In genomic region chr7:1078985-1079384, GRCh38 we compare ENCODE assay signal across 25 cellular contexts. TPM values are rescaled to one million over a fixed set of nuclear protein-coding genes. Genes with fewer than 3 reads are reported as not detected.
"Had no signal": no experiment of that assay in that cellular context is flagged by ENCODE, and none has a peak within 500 bp of the region (broad histone marks: within the 10 kb centered on the region; RNA-seq: fewer than 3 reads in every experiment).

No MANE protein-coding gene starts in this region.

- DNase-seq: activated B cell treated with CpG ODN at 0.5 μM for 24 hours; activated CD4-positive, alpha-beta T cell treated with anti-CD3 and anti-CD28 coated beads, Interleukin-2, amount 50 U/mL, for 1 hour; activated CD8-positive, alpha-beta T cell treated with anti-CD3 and anti-CD28 coated beads for 36 hours; activated naive CD8-positive, alpha-beta T cell treated with anti-CD3 and anti-CD28 coated beads, Interleukin-2, amount 50 U/mL, for 24 hours; activated T-cell treated with anti-CD3 and anti-CD28 coated beads, Interleukin-2, amount 50 U/mL, for 48 hours; amygdala; central memory CD4-positive, alpha-beta T cell; endodermal cell; foreskin keratinocyte; kidney glomerular epithelial cell; left lung; mesendoderm; nucleus accumbens; psoas muscle; stimulated activated naive CD4-positive, alpha-beta T cell; T-helper 2 cell had no signal

- H3K4me3 Mint-ChIP-seq: activated B cell treated with CpG ODN at 0.5 μM for 24 hours; activated CD8-positive, alpha-beta T cell treated with anti-CD3 and anti-CD28 coated beads for 36 hours; activated naive CD4-positive, alpha-beta T cell treated with anti-CD3 and anti-CD28 coated beads, Interleukin-2, amount 50 U/mL, for 24 hours; activated naive CD8-positive, alpha-beta T cell treated with anti-CD3 and anti-CD28 coated beads, Interleukin-2, amount 50 U/mL, for 24 hours; dendritic cell treated with granulocyte-macrophage colony-stimulating factor and Interleukin-4, amounts not matched to agents 40 ng/mL and 50 ng/mL, for 4 days; endodermal cell had no signal

- H3K36me3 Mint-ChIP-seq: activated naive CD4-positive, alpha-beta T cell treated with anti-CD3 and anti-CD28 coated beads, Interleukin-2, amount 50 U/mL, for 24 hours had no signal

- H3K4me1 ChIP-seq: breast epithelium, psoas muscle had no signal

- H3K9me3 ChIP-seq: breast epithelium, left lung, pancreas, psoas muscle, tibial nerve had no signal

- H3K27me3 Mint-ChIP-seq: activated B cell treated with CpG ODN at 0.5 μM for 24 hours; activated CD8-positive, alpha-beta T cell treated with anti-CD3 and anti-CD28 coated beads for 36 hours; activated naive CD4-positive, alpha-beta T cell treated with anti-CD3 and anti-CD28 coated beads, Interleukin-2, amount 50 U/mL, for 24 hours; activated naive CD8-positive, alpha-beta T cell treated with anti-CD3 and anti-CD28 coated beads, Interleukin-2, amount 50 U/mL, for 24 hours had no signal

- H3K27me3 ChIP-seq: breast epithelium, foreskin keratinocyte, left lung, pancreas, tibial nerve had no signal

- H3K27ac Mint-ChIP-seq: activated B cell treated with CpG ODN at 0.5 μM for 24 hours; activated CD8-positive, alpha-beta T cell treated with anti-CD3 and anti-CD28 coated beads for 36 hours; activated naive CD4-positive, alpha-beta T cell treated with anti-CD3 and anti-CD28 coated beads, Interleukin-2, amount 50 U/mL, for 24 hours; activated naive CD8-positive, alpha-beta T cell treated with anti-CD3 and anti-CD28 coated beads, Interleukin-2, amount 50 U/mL, for 24 hours; activated T-helper 2 cell treated with anti-CD3 and anti-CD28 coated beads, Interferon-gamma antibody, Interleukin-2, Interleukin-4, amounts not matched to agents 10 μg/mL and 5 μg/mL and 100 μg/mL, durations not matched to agents 14 hours and 24 hours and 36 hours; dendritic cell treated with granulocyte-macrophage colony-stimulating factor and Interleukin-4, amounts not matched to agents 40 ng/mL and 50 ng/mL, for 4 days; endodermal cell had no signal

- ATAC-seq: activated CD8-positive, alpha-beta T cell treated with anti-CD3 and anti-CD28 coated beads for 36 hours; activated naive CD8-positive, alpha-beta T cell treated with anti-CD3 and anti-CD28 coated beads, Interleukin-2, amount 50 U/mL, for 24 hours; esophagus mucosa; foreskin keratinocyte; left lung; pancreas; psoas muscle had no signal

- H3K4me3 ChIP-seq: breast epithelium, left lung, lung, pancreas, psoas muscle, tibial nerve had no signal

- H3K4me1 Mint-ChIP-seq: activated B cell treated with CpG ODN at 0.5 μM for 24 hours; activated naive CD4-positive, alpha-beta T cell treated with anti-CD3 and anti-CD28 coated beads, Interleukin-2, amount 50 U/mL, for 24 hours; activated naive CD8-positive, alpha-beta T cell treated with anti-CD3 and anti-CD28 coated beads, Interleukin-2, amount 50 U/mL, for 24 hours had no signal

- H3K9me3 Mint-ChIP-seq: activated B cell treated with CpG ODN at 0.5 μM for 24 hours; activated CD8-positive, alpha-beta T cell treated with anti-CD3 and anti-CD28 coated beads for 36 hours; activated naive CD4-positive, alpha-beta T cell treated with anti-CD3 and anti-CD28 coated beads, Interleukin-2, amount 50 U/mL, for 24 hours; activated naive CD8-positive, alpha-beta T cell treated with anti-CD3 and anti-CD28 coated beads, Interleukin-2, amount 50 U/mL, for 24 hours; activated T-helper 2 cell treated with anti-CD3 and anti-CD28 coated beads, Interferon-gamma antibody, Interleukin-2, Interleukin-4, amounts not matched to agents 10 μg/mL and 5 μg/mL and 100 μg/mL, durations not matched to agents 14 hours and 24 hours and 36 hours; dendritic cell treated with granulocyte-macrophage colony-stimulating factor and Interleukin-4, amounts not matched to agents 40 ng/mL and 50 ng/mL, for 4 days; endodermal cell had no signal

- H3K36me3 ChIP-seq: breast epithelium, left lung, pancreas, tibial nerve had no signal

- H3K27ac ChIP-seq: foreskin keratinocyte, pancreas, psoas muscle, tibial nerve had no signal

RNA-seq across cellular contexts. Expression of gene GPER1, which starts 8.9 kb away (rescaled TPM):
- polyA plus RNA-seq: neural cell had no signal

RNA-seq across cellular contexts. Expression of gene GPR146, which starts 34.6 kb away (rescaled TPM):
- total RNA-seq: foreskin keratinocyte had no signal
- polyA plus RNA-seq: foreskin keratinocyte, neural cell had no signal
